Comparison of ENCODE assay signal across 1 cellular context in genomic region chr3:146160964-146161724, GRCh38.
TF ChIP-seq lines count a peak whose summit lies in the region.

PLOD2 (minus strand) TSS chr3:146161184; CDS start chr3:146160989, 195 bp downstream.

TF ChIP-seq in HepG2, 621 proteins besides CTCF, POLR2A, EP300 and RAD21 (continued from another document and continues in another):
- peak; percentile 86 for TF ChIP-seq ZNF770 (CRISPR knock-in tag; IDR thresholded peaks at IDR 0.05)
- no peak for TF ChIP-seq PCBP2 (optimal IDR thresholded peaks at IDR 0.05; ENCODE audit: low read depth, low read length, poor library complexity, severe bottlenecking)
- TF ChIP-seq KAT8 (CRISPR knock-in tag; IDR thresholded peaks at IDR 0.05): peak; percentile 46; the same call in 1 of the 2 replicates
- peak; percentile 10 for TF ChIP-seq ZEB1 (IDR thresholded peaks at IDR 0.05; ENCODE audit: insufficient replicate concordance, low read depth)
- no peak for TF ChIP-seq ZNF850 (CRISPR knock-in tag; conservative IDR thresholded peaks at IDR 0.05)
- no peak for TF ChIP-seq POLR2AphosphoS2 (IDR thresholded peaks at IDR 0.05; ENCODE audit: low read depth, low read length)
- TF ChIP-seq ATF4 (CRISPR knock-in tag; IDR thresholded peaks at IDR 0.05): peak in 1 of 2 experiments; percentile 67; a peak in 2 of 4 replicates
- no peak for TF ChIP-seq ZNF720 (CRISPR knock-in tag; IDR thresholded peaks at IDR 0.05)
- TF ChIP-seq MAFF (IDR thresholded peaks at IDR 0.05; ENCODE audit: low read depth, low read length): no peak
- TF ChIP-seq CEBPB (IDR thresholded peaks at IDR 0.05; ENCODE audit: borderline replicate concordance, low read depth, low read length): no peak
- peak; percentile 96 for TF ChIP-seq ZNF777 (CRISPR knock-in tag; IDR thresholded peaks at IDR 0.05)
- 0 out of 2 replicates have a peak, but pooled peaks have one; percentile 42 for TF ChIP-seq PREB (CRISPR knock-in tag; IDR thresholded peaks at IDR 0.05)
- peak; percentile 44 for TF ChIP-seq ZBTB26 (CRISPR knock-in tag; IDR thresholded peaks at IDR 0.05; ENCODE audit: borderline replicate concordance)
- no peak; the same call in 1 of the 2 replicates for TF ChIP-seq MTERF4 (CRISPR knock-in tag; IDR thresholded peaks at IDR 0.05)
- TF ChIP-seq E2F5 (CRISPR knock-in tag; conservative IDR thresholded peaks at IDR 0.05): 0 out of 2 replicates have a peak, but pooled peaks have one; percentile 44
- no peak for TF ChIP-seq TERF1 (CRISPR knock-in tag; IDR thresholded peaks at IDR 0.05)
- no peak for TF ChIP-seq ZMYM2 (CRISPR knock-in tag; IDR thresholded peaks at IDR 0.05)
- TF ChIP-seq HDAC2 (CRISPR knock-in tag; IDR thresholded peaks at IDR 0.05): peak; percentile 33; the same call in 1 of the 2 replicates
- TF ChIP-seq CCDC6 (CRISPR knock-in tag; IDR thresholded peaks at IDR 0.05): peak; percentile 86
- TF ChIP-seq GMEB1 (CRISPR knock-in tag; IDR thresholded peaks at IDR 0.05; ENCODE audit: borderline replicate concordance): peak; percentile 82
- TF ChIP-seq FOXK1 (CRISPR knock-in tag; IDR thresholded peaks at IDR 0.05; ENCODE audit: borderline replicate concordance, low read depth): no peak
- TF ChIP-seq ZNF263 (CRISPR knock-in tag; IDR thresholded peaks at IDR 0.05): peak; percentile 91
- no peak for TF ChIP-seq ZNF556 (CRISPR knock-in tag; IDR thresholded peaks at IDR 0.05; ENCODE audit: borderline replicate concordance)
- no peak for TF ChIP-seq NFRKB (IDR thresholded peaks at IDR 0.05)
- 0 out of 2 replicates have a peak, but pooled peaks have one; percentile 26 for TF ChIP-seq ZNF24 (IDR thresholded peaks at IDR 0.05)
- peak; percentile 96; the same call in 1 of the 2 replicates for TF ChIP-seq ZNF790 (CRISPR knock-in tag; IDR thresholded peaks at IDR 0.05; ENCODE audit: borderline replicate concordance)
- no peak for TF ChIP-seq U2AF1 (optimal IDR thresholded peaks at IDR 0.05; ENCODE audit: low read depth, low read length)
- no peak for TF ChIP-seq ZNF598 (CRISPR knock-in tag; IDR thresholded peaks at IDR 0.05; ENCODE audit: borderline replicate concordance)
- TF ChIP-seq NFAT5 (CRISPR knock-in tag; IDR thresholded peaks at IDR 0.05): no peak; the same call in 1 of the 2 replicates
- peak; percentile 86 for TF ChIP-seq IRF2 (CRISPR knock-in tag; IDR thresholded peaks at IDR 0.05)
- TF ChIP-seq KLF12 (CRISPR knock-in tag; IDR thresholded peaks at IDR 0.05; ENCODE audit: borderline replicate concordance): peak; percentile 70; the same call in 1 of the 2 replicates
- TF ChIP-seq TEF (CRISPR knock-in tag; IDR thresholded peaks at IDR 0.05): peak; percentile 72; the same call in 1 of the 2 replicates
- no peak for TF ChIP-seq HMGXB3 (CRISPR knock-in tag; IDR thresholded peaks at IDR 0.05; ENCODE audit: borderline replicate concordance)
- TF ChIP-seq NCOA2 (CRISPR knock-in tag; IDR thresholded peaks at IDR 0.05): peak; percentile 59
- no peak for TF ChIP-seq ZNF781 (CRISPR knock-in tag; IDR thresholded peaks at IDR 0.05; ENCODE audit: borderline replicate concordance, not compliant biosample characterization)
